2 cellular contexts compared by ENCODE assay signal in the genomic region with DNA sequence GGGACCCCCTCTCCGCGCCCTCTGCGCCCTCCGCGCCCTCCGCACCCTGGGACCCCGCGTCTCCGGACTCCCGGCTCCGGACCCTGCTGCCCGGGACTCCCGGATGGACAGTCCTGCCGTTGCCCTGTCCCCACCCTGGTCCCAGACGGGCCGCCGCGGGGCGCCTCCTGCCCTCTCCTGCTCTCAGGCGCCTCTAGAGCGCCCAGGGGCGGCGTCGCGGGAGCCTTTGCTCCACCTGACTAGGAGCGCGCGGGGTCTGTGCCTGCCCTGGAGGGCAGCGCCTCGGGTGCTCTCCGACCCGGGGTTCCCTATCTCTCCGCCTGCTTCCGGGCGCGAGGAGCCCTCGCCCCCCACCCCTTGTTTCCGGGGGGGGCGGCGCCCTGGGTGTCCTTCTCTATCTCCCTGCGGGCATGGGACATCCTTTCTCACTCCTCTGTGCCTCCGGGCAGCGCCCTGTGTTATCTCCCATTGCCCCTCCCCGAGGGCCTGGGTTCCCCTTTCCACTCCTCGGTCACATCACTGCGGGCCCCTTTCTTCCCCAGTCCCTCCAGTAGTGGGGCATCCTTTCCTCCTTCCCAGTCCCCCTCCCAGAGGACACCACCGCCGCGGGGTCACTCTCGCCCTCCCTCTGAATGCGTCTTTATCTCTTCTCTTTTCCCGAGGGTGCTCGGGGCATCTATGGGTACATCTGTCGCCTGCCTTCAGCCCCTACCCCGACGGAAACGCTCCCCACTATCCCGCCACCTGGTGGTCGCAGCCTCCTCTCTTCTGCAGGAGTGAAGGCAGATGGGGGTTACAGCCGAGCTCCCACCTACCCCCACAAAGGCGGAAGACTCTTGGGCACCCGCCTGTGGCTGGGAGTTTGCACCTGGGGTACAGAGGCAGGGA.
TF ChIP-seq lines count a peak whose summit lies in the region.

No MANE protein-coding gene starts in this region.

TF ChIP-seq in HEK293T, 16 proteins besides CTCF, POLR2A, EP300 and RAD21:
- TF ChIP-seq LEF1 (IDR thresholded peaks at IDR 0.05; ENCODE audit: borderline replicate concordance), result no peak

TF ChIP-seq in GM12878, 131 proteins besides CTCF, POLR2A, EP300 and RAD21 (continued from another document and continues in another):
- TF ChIP-seq MTA3 (IDR thresholded peaks at IDR 0.05; ENCODE audit: borderline replicate concordance, low read length) (0 out of 2 replicates have a peak, but pooled peaks have one; percentile 19), BHLHE40 (IDR thresholded peaks at IDR 0.05; ENCODE audit: borderline replicate concordance in 1 of 2, low read depth in 2 of 2, low read length in 1 of 2) (peak; percentile 28 to 29; a peak in 1 of 4 replicates), CBX3 (IDR thresholded peaks at IDR 0.05; ENCODE audit: borderline replicate concordance, low read depth) (no peak), SUPT20H (IDR thresholded peaks at IDR 0.05; ENCODE audit: borderline replicate concordance, control insufficient read depth, low read depth, low read length) (no peak), YY1 (IDR thresholded peaks at IDR 0.05; ENCODE audit: low read depth, low read length) (peak; percentile 21; the same call in 1 of the 2 replicates), RBBP5 (conservative IDR thresholded peaks at IDR 0.05) (no peak), RELA (IDR thresholded peaks at IDR 0.05; ENCODE audit: borderline replicate concordance, partially characterized antibody) (no peak), ZNF207 (IDR thresholded peaks at IDR 0.05; ENCODE audit: borderline replicate concordance) (no peak), ETV6 (conservative IDR thresholded peaks at IDR 0.05 in 1 of 2, IDR thresholded peaks at IDR 0.05 in 1 of 2; ENCODE audit: borderline replicate concordance in 1 of 2, low read depth in 1 of 2) (peak in 1 of 2 experiments; percentile 12; a peak in 2 of 4 replicates), SPI1 (IDR thresholded peaks at IDR 0.05; ENCODE audit: borderline replicate concordance, insufficient read depth, low read depth, low read length) (no peak; the same call in 1 of the 2 replicates), JUND (IDR thresholded peaks at IDR 0.05; ENCODE audit: low read depth, low read length) (no peak), ZZZ3 (IDR thresholded peaks at IDR 0.05; ENCODE audit: control insufficient read depth, insufficient read length, low read depth) (no peak), FOS (IDR thresholded peaks at IDR 0.05; ENCODE audit: borderline replicate concordance, extremely low read depth, insufficient read length) (no peak), HDAC2 (IDR thresholded peaks at IDR 0.05) (no peak), LARP7 (IDR thresholded peaks at IDR 0.05) (no peak), MEF2A (IDR thresholded peaks at IDR 0.05; ENCODE audit: insufficient read depth, low read depth, low read length) (no peak), ZNF622 (IDR thresholded peaks at IDR 0.05) (no peak), CBFB (IDR thresholded peaks at IDR 0.05; ENCODE audit: low read depth) (no peak), PAX5 (IDR thresholded peaks at IDR 0.05; ENCODE audit: borderline replicate concordance, low read depth, low read length) (no peak), HDGF (IDR thresholded peaks at IDR 0.05) (no peak), CBX5 (IDR thresholded peaks at IDR 0.05; ENCODE audit: low read depth) (no peak), IRF4 (IDR thresholded peaks at IDR 0.05; ENCODE audit: low read depth, low read length) (no peak), SRF (IDR thresholded peaks at IDR 0.05; ENCODE audit: low read depth in 2 of 2, low read length in 2 of 2) (no peak), ZSCAN29 (IDR thresholded peaks at IDR 0.05) (no peak), MEF2B (IDR thresholded peaks at IDR 0.05; ENCODE audit: partially characterized antibody, poor library complexity, severe bottlenecking) (no peak), MTA2 (IDR thresholded peaks at IDR 0.05; ENCODE audit: low read depth) (peak; percentile 55; the same call in 1 of the 2 replicates), IKZF2 (IDR thresholded peaks at IDR 0.05) (peak in 1 of 2 experiments; percentile 42; a peak in 3 of 4 replicates), NBN (IDR thresholded peaks at IDR 0.05) (peak; percentile 72), CREB1 (IDR thresholded peaks at IDR 0.05; ENCODE audit: low read depth) (0 out of 2 replicates have a peak, but pooled peaks have one; percentile 16), DPF2 (IDR thresholded peaks at IDR 0.05) (no peak), TARDBP (IDR thresholded peaks at IDR 0.05; ENCODE audit: borderline replicate concordance) (no peak), TCF7 (IDR thresholded peaks at IDR 0.05; ENCODE audit: borderline replicate concordance) (no peak), RFX5 (IDR thresholded peaks at IDR 0.05; ENCODE audit: low read depth, low read length) (no peak), TCF12 (IDR thresholded peaks at IDR 0.05; ENCODE audit: low read depth, low read length) (0 out of 2 replicates have a peak, but pooled peaks have one; percentile 16), ZNF274 (IDR thresholded peaks at IDR 0.05; ENCODE audit: insufficient read depth, insufficient read length) (no peak), ZNF24 (IDR thresholded peaks at IDR 0.05) (no peak), RB1 (IDR thresholded peaks at IDR 0.05; ENCODE audit: borderline replicate concordance) (no peak), KAT2A (conservative IDR thresholded peaks at IDR 0.05; ENCODE audit: control insufficient read depth, low read depth, low read length) (no peak), RUNX3 (IDR thresholded peaks at IDR 0.05; ENCODE audit: low read length) (no peak; the same call in 1 of the 2 replicates)
- TF ChIP-seq, protein P1, sequence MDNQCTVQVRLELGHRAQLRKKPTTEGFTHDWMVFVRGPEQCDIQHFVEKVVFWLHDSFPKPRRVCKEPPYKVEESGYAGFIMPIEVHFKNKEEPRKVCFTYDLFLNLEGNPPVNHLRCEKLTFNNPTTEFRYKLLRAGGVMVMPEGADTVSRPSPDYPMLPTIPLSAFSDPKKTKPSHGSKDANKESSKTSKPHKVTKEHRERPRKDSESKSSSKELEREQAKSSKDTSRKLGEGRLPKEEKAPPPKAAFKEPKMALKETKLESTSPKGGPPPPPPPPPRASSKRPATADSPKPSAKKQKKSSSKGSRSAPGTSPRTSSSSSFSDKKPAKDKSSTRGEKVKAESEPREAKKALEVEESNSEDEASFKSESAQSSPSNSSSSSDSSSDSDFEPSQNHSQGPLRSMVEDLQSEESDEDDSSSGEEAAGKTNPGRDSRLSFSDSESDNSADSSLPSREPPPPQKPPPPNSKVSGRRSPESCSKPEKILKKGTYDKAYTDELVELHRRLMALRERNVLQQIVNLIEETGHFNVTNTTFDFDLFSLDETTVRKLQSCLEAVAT (IDR thresholded peaks at IDR 0.05), result 0 out of 2 replicates have a peak, but pooled peaks have one; percentile 57
- TF ChIP-seq, protein P2, sequence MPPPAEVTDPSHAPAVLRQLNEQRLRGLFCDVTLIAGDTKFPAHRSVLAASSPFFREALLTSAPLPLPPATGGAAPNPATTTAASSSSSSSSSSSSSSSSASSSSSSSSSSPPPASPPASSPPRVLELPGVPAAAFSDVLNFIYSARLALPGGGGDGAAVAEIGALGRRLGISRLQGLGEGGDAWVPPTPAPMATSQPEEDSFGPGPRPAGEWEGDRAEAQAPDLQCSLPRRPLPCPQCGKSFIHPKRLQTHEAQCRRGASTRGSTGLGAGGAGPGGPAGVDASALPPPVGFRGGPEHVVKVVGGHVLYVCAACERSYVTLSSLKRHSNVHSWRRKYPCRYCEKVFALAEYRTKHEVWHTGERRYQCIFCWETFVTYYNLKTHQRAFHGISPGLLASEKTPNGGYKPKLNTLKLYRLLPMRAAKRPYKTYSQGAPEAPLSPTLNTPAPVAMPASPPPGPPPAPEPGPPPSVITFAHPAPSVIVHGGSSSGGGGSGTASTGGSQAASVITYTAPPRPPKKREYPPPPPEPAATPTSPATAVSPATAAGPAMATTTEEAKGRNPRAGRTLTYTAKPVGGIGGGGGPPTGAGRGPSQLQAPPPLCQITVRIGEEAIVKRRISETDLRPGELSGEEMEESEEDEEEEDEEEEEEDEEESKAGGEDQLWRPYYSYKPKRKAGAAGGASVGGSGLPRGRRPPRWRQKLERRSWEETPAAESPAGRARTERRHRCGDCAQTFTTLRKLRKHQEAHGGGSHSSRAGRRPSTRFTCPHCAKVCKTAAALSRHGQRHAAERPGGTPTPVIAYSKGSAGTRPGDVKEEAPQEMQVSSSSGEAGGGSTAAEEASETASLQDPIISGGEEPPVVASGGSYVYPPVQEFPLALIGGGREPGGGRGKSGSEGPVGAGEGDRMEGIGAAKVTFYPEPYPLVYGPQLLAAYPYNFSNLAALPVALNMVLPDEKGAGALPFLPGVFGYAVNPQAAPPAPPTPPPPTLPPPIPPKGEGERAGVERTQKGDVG (CRISPR knock-in tag; IDR thresholded peaks at IDR 0.05), result no peak
- TF ChIP-seq, protein P3, sequence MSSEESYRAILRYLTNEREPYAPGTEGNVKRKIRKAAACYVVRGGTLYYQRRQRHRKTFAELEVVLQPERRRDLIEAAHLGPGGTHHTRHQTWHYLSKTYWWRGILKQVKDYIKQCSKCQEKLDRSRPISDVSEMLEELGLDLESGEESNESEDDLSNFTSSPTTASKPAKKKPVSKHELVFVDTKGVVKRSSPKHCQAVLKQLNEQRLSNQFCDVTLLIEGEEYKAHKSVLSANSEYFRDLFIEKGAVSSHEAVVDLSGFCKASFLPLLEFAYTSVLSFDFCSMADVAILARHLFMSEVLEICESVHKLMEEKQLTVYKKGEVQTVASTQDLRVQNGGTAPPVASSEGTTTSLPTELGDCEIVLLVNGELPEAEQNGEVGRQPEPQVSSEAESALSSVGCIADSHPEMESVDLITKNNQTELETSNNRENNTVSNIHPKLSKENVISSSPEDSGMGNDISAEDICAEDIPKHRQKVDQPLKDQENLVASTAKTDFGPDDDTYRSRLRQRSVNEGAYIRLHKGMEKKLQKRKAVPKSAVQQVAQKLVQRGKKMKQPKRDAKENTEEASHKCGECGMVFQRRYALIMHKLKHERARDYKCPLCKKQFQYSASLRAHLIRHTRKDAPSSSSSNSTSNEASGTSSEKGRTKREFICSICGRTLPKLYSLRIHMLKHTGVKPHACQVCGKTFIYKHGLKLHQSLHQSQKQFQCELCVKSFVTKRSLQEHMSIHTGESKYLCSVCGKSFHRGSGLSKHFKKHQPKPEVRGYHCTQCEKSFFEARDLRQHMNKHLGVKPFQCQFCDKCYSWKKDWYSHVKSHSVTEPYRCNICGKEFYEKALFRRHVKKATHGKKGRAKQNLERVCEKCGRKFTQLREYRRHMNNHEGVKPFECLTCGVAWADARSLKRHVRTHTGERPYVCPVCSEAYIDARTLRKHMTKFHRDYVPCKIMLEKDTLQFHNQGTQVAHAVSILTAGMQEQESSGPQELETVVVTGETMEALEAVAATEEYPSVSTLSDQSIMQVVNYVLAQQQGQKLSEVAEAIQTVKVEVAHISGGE (CRISPR knock-in tag; IDR thresholded peaks at IDR 0.05), result no peak
- TF ChIP-seq, protein P4, sequence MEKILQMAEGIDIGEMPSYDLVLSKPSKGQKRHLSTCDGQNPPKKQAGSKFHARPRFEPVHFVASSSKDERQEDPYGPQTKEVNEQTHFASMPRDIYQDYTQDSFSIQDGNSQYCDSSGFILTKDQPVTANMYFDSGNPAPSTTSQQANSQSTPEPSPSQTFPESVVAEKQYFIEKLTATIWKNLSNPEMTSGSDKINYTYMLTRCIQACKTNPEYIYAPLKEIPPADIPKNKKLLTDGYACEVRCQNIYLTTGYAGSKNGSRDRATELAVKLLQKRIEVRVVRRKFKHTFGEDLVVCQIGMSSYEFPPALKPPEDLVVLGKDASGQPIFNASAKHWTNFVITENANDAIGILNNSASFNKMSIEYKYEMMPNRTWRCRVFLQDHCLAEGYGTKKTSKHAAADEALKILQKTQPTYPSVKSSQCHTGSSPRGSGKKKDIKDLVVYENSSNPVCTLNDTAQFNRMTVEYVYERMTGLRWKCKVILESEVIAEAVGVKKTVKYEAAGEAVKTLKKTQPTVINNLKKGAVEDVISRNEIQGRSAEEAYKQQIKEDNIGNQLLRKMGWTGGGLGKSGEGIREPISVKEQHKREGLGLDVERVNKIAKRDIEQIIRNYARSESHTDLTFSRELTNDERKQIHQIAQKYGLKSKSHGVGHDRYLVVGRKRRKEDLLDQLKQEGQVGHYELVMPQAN (conservative IDR thresholded peaks at IDR 0.05), result peak; percentile 25; the same call in 1 of the 2 replicates
- TF ChIP-seq, protein P5, sequence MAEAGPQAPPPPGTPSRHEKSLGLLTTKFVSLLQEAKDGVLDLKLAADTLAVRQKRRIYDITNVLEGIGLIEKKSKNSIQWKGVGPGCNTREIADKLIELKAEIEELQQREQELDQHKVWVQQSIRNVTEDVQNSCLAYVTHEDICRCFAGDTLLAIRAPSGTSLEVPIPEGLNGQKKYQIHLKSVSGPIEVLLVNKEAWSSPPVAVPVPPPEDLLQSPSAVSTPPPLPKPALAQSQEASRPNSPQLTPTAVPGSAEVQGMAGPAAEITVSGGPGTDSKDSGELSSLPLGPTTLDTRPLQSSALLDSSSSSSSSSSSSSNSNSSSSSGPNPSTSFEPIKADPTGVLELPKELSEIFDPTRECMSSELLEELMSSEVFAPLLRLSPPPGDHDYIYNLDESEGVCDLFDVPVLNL (IDR thresholded peaks at IDR 0.05; ENCODE audit: low read depth, low read length), result no peak
- TF ChIP-seq, protein P6, sequence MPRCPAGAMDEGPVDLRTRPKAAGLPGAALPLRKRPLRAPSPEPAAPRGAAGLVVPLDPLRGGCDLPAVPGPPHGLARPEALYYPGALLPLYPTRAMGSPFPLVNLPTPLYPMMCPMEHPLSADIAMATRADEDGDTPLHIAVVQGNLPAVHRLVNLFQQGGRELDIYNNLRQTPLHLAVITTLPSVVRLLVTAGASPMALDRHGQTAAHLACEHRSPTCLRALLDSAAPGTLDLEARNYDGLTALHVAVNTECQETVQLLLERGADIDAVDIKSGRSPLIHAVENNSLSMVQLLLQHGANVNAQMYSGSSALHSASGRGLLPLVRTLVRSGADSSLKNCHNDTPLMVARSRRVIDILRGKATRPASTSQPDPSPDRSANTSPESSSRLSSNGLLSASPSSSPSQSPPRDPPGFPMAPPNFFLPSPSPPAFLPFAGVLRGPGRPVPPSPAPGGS (IDR thresholded peaks at IDR 0.05; ENCODE audit: borderline replicate concordance, insufficient read depth, low read depth, low read length, poor library complexity, severe bottlenecking), result no peak
- TF ChIP-seq, protein P7, sequence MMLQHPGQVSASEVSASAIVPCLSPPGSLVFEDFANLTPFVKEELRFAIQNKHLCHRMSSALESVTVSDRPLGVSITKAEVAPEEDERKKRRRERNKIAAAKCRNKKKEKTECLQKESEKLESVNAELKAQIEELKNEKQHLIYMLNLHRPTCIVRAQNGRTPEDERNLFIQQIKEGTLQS (IDR thresholded peaks at IDR 0.05; ENCODE audit: borderline replicate concordance, extremely low read depth, low read depth, low read length), result no peak
- TF ChIP-seq, protein P8, sequence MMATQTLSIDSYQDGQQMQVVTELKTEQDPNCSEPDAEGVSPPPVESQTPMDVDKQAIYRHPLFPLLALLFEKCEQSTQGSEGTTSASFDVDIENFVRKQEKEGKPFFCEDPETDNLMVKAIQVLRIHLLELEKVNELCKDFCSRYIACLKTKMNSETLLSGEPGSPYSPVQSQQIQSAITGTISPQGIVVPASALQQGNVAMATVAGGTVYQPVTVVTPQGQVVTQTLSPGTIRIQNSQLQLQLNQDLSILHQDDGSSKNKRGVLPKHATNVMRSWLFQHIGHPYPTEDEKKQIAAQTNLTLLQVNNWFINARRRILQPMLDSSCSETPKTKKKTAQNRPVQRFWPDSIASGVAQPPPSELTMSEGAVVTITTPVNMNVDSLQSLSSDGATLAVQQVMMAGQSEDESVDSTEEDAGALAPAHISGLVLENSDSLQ (IDR thresholded peaks at IDR 0.05), result no peak
